21 cellular contexts compared by ENCODE assay signal in the genomic region with DNA sequence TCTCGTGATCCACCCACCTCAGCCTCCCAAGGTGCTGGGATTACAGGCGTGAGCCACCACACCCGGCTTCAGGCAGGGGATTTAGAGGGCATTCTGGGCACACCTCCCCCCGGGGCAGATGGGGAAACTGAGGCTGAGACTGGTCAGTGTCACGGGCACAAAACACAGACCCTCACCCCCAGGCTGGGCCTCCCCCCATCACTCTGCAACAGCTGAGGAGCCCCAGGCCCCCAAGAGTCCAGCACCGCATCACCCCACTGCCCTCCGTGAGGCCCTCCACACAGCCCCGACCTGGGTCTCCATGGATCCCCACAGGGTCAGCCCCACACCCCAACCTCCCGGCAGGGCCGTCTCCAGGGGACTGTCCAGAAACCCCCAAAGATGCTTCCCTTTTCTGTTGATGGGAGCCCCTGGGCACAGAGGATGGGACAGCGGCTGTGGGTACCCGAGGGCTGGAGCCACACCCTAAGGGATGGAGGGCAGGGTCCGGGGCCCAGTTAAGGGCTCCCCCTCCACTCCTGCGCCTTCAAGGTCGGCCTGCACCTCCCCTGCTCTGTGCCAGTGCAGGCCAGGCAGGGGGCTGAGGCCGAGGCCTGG. TPM values are rescaled to one million over a fixed set of nuclear protein-coding genes. Genes with fewer than 3 reads are reported as not detected.
DNase-seq lines count a peak whose midpoint lies in the region; ATAC-seq, FAIRE-seq and TF ChIP-seq lines count a peak whose summit lies in the region.
"Had no signal": no experiment of that assay in that cellular context is flagged by ENCODE, and none has a peak within 500 bp of the region (broad histone marks: within the 10 kb centered on the region; RNA-seq: fewer than 3 reads in every experiment).

No MANE protein-coding gene starts in this region.

- BruUV-seq in GM12878 (replicated peaks; lab: Mats Ljungman, UMichigan), result no TSS peak

- CTCF ChIA-PET in GM12878 (lab: Yijun Ruan, JAX), result no interaction called here

- H3K27me3 ChIP-seq in GM12878 (replicated peaks in 1 of 2; ENCODE audit: control insufficient read depth in 2 of 2, insufficient read depth in 2 of 2, low read length in 1 of 2), result no peaks in the 10 kb centered on the region
- H3K27me3 ChIP-seq in osteoblast (ENCODE audit: insufficient read depth, low read length), result peaks cover 8% of the 10 kb centered on the region
- H3K27me3 ChIP-seq: BLaER1 had no signal

- FAIRE-seq in GM12878 (lab: Jason Lieb, UNC), result no peak
- FAIRE-seq: H1, HTR-8/SVneo had no signal

- peak; percentile 15; the same call in 1 of the 2 replicates for TF ChIP-seq POLR2A in GM12878 (IDR thresholded peaks at IDR 0.05; ENCODE audit: low read depth, low read length)

- RAD21 ChIA-PET in GM12878 (lab: Charles Lee; ENCODE audit: unreplicated experiment), result no interaction called here

- no peak overlapping the region for H3K4me3 ChIP-seq in GM12878
- H3K4me3 ChIP-seq in osteoblast (ENCODE audit: insufficient read depth, low read length), result no peak overlapping the region
- H3K4me3 ChIP-seq: BLaER1 had no signal

- H3K9me3 ChIP-seq in GM12878 (replicated peaks; ENCODE audit: control insufficient read depth, insufficient read depth, low read length) (no peaks in the 10 kb centered on the region; the same call in 2 of the 3 replicates), osteoblast (ENCODE audit: low read depth, low read length) (no peaks in the 10 kb centered on the region)
- H3K9me3 ChIP-seq: BLaER1 had no signal

- 56% methylated on average over 15 of the region's 16 CpGs for WGBS in GM12878 (ENCODE audit: insufficient coverage, insufficient replicate concordance, low lambda C conversion rate, missing lambda C conversion rate)

- H3K27ac Mint-ChIP-seq in activated naive CD8-positive, alpha-beta T cell treated with anti-CD3 and anti-CD28 coated beads for 36 hours, result peak overlapping the region; percentile 45
- no peak overlapping the region for H3K27ac Mint-ChIP-seq in activated naive CD8-positive, alpha-beta T cell treated with anti-CD3 and anti-CD28 coated beads, Interleukin-2, amount 50 U/mL, for 24 hours
- H3K27ac Mint-ChIP-seq in stimulated activated naive B cell treated with anti-CD40 and anti-IgM and Interleukin-4, amounts not matched to agents 10 μg/mL and 1 μg/mL and 100 μg/mL, for 72 hours, result peak overlapping the region; percentile 94
- H3K27ac Mint-ChIP-seq: H9 had no signal

- no peak overlapping the region for H3K4me3 Mint-ChIP-seq in activated naive CD8-positive, alpha-beta T cell treated with anti-CD3 and anti-CD28 coated beads for 36 hours
- H3K4me3 Mint-ChIP-seq in activated naive CD8-positive, alpha-beta T cell treated with anti-CD3 and anti-CD28 coated beads, Interleukin-2, amount 50 U/mL, for 24 hours, result no peak overlapping the region
- peak overlapping the region in 1 of 2 donors; percentile 61 for H3K4me3 Mint-ChIP-seq in stimulated activated naive B cell treated with anti-CD40 and anti-IgM and Interleukin-4, amounts not matched to agents 10 μg/mL and 1 μg/mL and 100 μg/mL, for 72 hours
- H3K4me3 Mint-ChIP-seq: CD14-positive monocyte; CD4-positive, alpha-beta memory T cell; H9 had no signal

- no peak for TF ChIP-seq EP300 in GM12878 (IDR thresholded peaks at IDR 0.05; ENCODE audit: borderline replicate concordance in 1 of 2, control insufficient read depth in 1 of 2, low read depth in 2 of 2, low read length in 2 of 2)

- H3K79me2 ChIP-seq in GM12878 (ENCODE audit: control insufficient read depth, insufficient read depth, low read length), result no peaks in the 10 kb centered on the region
- H3K79me2 ChIP-seq in osteoblast (ENCODE audit: insufficient read depth, low read length), result no peaks in the 10 kb centered on the region

- SMC1A ChIA-PET in GM12878 (lab: Charles Lee; ENCODE audit: uncharacterized antibody, unreplicated experiment), result no interaction called here

- POLR2A ChIA-PET in GM12878 (lab: Charles Lee), result no interaction called here

- H4K20me1 ChIP-seq in GM12878 (ENCODE audit: control insufficient read depth, insufficient read depth) (no peaks in the 10 kb centered on the region), osteoblast (ENCODE audit: insufficient read depth, low read length) (peaks cover 3% of the 10 kb centered on the region)
- H4K20me1 ChIP-seq: BLaER1 had no signal

- H3K36me3 Mint-ChIP-seq in activated naive CD8-positive, alpha-beta T cell treated with anti-CD3 and anti-CD28 coated beads for 36 hours, result no peaks in the 10 kb centered on the region
- no peaks in the 10 kb centered on the region for H3K36me3 Mint-ChIP-seq in activated naive CD8-positive, alpha-beta T cell treated with anti-CD3 and anti-CD28 coated beads, Interleukin-2, amount 50 U/mL, for 24 hours (ENCODE audit: low read depth)
- peaks cover 34 to 54% of the 10 kb centered on the region in 2 donors for H3K36me3 Mint-ChIP-seq in stimulated activated naive B cell treated with anti-CD40 and anti-IgM and Interleukin-4, amounts not matched to agents 10 μg/mL and 1 μg/mL and 100 μg/mL, for 72 hours

- H3K36me3 ChIP-seq in GM12878 (ENCODE audit: control insufficient read depth in 2 of 2, insufficient read depth in 2 of 2, low read length in 1 of 2) (no peaks in the 10 kb centered on the region; a peak in 1 of 4 replicates), osteoblast (ENCODE audit: insufficient read depth, low read length) (no peaks in the 10 kb centered on the region)
- H3K36me3 ChIP-seq: BLaER1 had no signal

- no peak for ATAC-seq in activated naive CD8-positive, alpha-beta T cell treated with anti-CD3 and anti-CD28 coated beads, Interleukin-2, amount 50 U/mL, for 24 hours
- ATAC-seq in GM12878, result no peak
- ATAC-seq in stimulated activated naive B cell treated with anti-CD40 and anti-IgM and Interleukin-4, amounts not matched to agents 10 μg/mL and 1 μg/mL and 100 μg/mL, for 72 hours (replicated peaks), result peak; percentile 13 to 16
- no peak for ATAC-seq in left lobe of liver

- DNase-seq in activated naive CD8-positive, alpha-beta T cell treated with anti-CD3 and anti-CD28 coated beads for 36 hours, result no peak
- DNase-seq in activated naive CD8-positive, alpha-beta T cell treated with anti-CD3 and anti-CD28 coated beads, Interleukin-2, amount 50 U/mL, for 24 hours, result no peak
- DNase-seq in GM12878 (ENCODE audit: low read depth, low spot score) (no peak), osteoblast (ENCODE audit: insufficient read length, low spot score, missing footprints) (peak; percentile 46), left lobe of liver (ENCODE audit: low spot score) (no peak), NCI-H774 (lab: John Stamatoyannopoulos, UW) (no peak)
- no peak for DNase-seq in stimulated activated naive B cell treated with anti-CD40 and anti-IgM and Interleukin-4, amounts not matched to agents 10 μg/mL and 1 μg/mL and 100 μg/mL, for 72 hours
- no peak for DNase-seq in stimulated activated CD4-positive, alpha-beta T cell treated with anti-CD3 and anti-CD28 coated beads, Interleukin-1b, Interleukin-23, amount 100 ng/mL, for 48 hours
- DNase-seq: 8988T; CD4-positive, alpha-beta memory T cell; DMS153; DMS79; GF-D8; H9 had no signal

- H3K4me1 Mint-ChIP-seq in activated naive CD8-positive, alpha-beta T cell treated with anti-CD3 and anti-CD28 coated beads for 36 hours, result peaks cover 2% of the 10 kb centered on the region
- H3K4me1 Mint-ChIP-seq in activated naive CD8-positive, alpha-beta T cell treated with anti-CD3 and anti-CD28 coated beads, Interleukin-2, amount 50 U/mL, for 24 hours, result no peaks in the 10 kb centered on the region
- H3K4me1 Mint-ChIP-seq in stimulated activated naive B cell treated with anti-CD40 and anti-IgM and Interleukin-4, amounts not matched to agents 10 μg/mL and 1 μg/mL and 100 μg/mL, for 72 hours, result peaks cover 20 to 55% of the 10 kb centered on the region in 2 donors

- no peak for TF ChIP-seq RAD21 in GM12878 (IDR thresholded peaks at IDR 0.05; ENCODE audit: insufficient read depth, low read depth, low read length)

- H3K27ac ChIP-seq in GM12878 (ENCODE audit: control insufficient read depth, insufficient read depth), result no peak overlapping the region
- H3K27ac ChIP-seq in osteoblast (ENCODE audit: low read depth, low read length), result no peak overlapping the region
- H3K27ac ChIP-seq: BLaER1 had no signal

- H3K9me3 Mint-ChIP-seq in activated naive CD8-positive, alpha-beta T cell treated with anti-CD3 and anti-CD28 coated beads for 36 hours, result no peaks in the 10 kb centered on the region
- H3K9me3 Mint-ChIP-seq in activated naive CD8-positive, alpha-beta T cell treated with anti-CD3 and anti-CD28 coated beads, Interleukin-2, amount 50 U/mL, for 24 hours, result no peaks in the 10 kb centered on the region
- H3K9me3 Mint-ChIP-seq in stimulated activated naive B cell treated with anti-CD40 and anti-IgM and Interleukin-4, amounts not matched to agents 10 μg/mL and 1 μg/mL and 100 μg/mL, for 72 hours, result no peaks in the 10 kb centered on the region
- H3K9me3 Mint-ChIP-seq: CD14-positive monocyte; CD4-positive, alpha-beta memory T cell; H9 had no signal

- no peaks in the 10 kb centered on the region for H3K27me3 Mint-ChIP-seq in activated naive CD8-positive, alpha-beta T cell treated with anti-CD3 and anti-CD28 coated beads for 36 hours
- H3K27me3 Mint-ChIP-seq in activated naive CD8-positive, alpha-beta T cell treated with anti-CD3 and anti-CD28 coated beads, Interleukin-2, amount 50 U/mL, for 24 hours, result no peaks in the 10 kb centered on the region
- no peaks in the 10 kb centered on the region for H3K27me3 Mint-ChIP-seq in stimulated activated naive B cell treated with anti-CD40 and anti-IgM and Interleukin-4, amounts not matched to agents 10 μg/mL and 1 μg/mL and 100 μg/mL, for 72 hours
- H3K27me3 Mint-ChIP-seq: CD4-positive, alpha-beta memory T cell had no signal

- in situ Hi-C loops in GM12878 (cut with MboI), result no loop called here

- no peak overlapping the region for H3K4me2 ChIP-seq in GM12878 (ENCODE audit: control insufficient read depth, insufficient read depth)
- H3K4me2 ChIP-seq in osteoblast (ENCODE audit: insufficient read depth, low read length), result no peak overlapping the region

- no peaks in the 10 kb centered on the region for H3K4me1 ChIP-seq in GM12878 (ENCODE audit: control insufficient read depth, insufficient read depth, low read length)
- no peaks in the 10 kb centered on the region for H3K4me1 ChIP-seq in osteoblast (ENCODE audit: insufficient read depth, low read length)

- no peak overlapping the region for H3K9ac ChIP-seq in GM12878 (ENCODE audit: control insufficient read depth, insufficient read depth, low read length)
- H3K9ac ChIP-seq: BLaER1 had no signal

- TF ChIP-seq CTCF in GM12878 (IDR thresholded peaks at IDR 0.05 in 2 of 3, conservative IDR thresholded peaks at IDR 0.05 in 1 of 3; ENCODE audit: control insufficient read depth in 2 of 3, extremely low read depth in 1 of 3, insufficient read depth in 1 of 3, low read depth in 3 of 3, low read length in 3 of 3) (no peak), osteoblast (IDR thresholded peaks at IDR 0.05; ENCODE audit: extremely low read depth, low read depth, low read length) (no peak)

- intact Hi-C loops in GM12878 (cut with micrococcal nuclease; ENCODE audit: unreplicated experiment), result no loop called here

- no peak overlapping the region for H2AFZ ChIP-seq in GM12878 (ENCODE audit: control insufficient read depth, low read depth, low read length)
- H2AFZ ChIP-seq in osteoblast (ENCODE audit: low read length), result no peak overlapping the region

RNA-seq across cellular contexts. Expression of a gene that starts 11.0 kb away (rescaled TPM):
- total RNA-seq in activated naive CD8-positive, alpha-beta T cell treated with anti-CD3 and anti-CD28 coated beads for 36 hours, result 100 to 1,000 TPM in 1 of 2 experiments, 10 to 100 TPM in 1; 99.6 to 104 TPM
- 315 and 380 TPM in 2 replicates for total RNA-seq in GM12878 (2013; cell fraction: nucleolus; rRNA removed)
- total RNA-seq in GM12878 (2014; rRNA removed) (53.6 and 61.1 TPM in 2 replicates), GM12878 (2014; rRNA removed; fragmentation: Illumina TruSeq; extraction: Trizol) (20.0 and 23.0 TPM in 2 replicates), GM12878 (2021) (76.2 and 79.1 TPM in 2 replicates), osteoblast (29.2 and 36.6 TPM in 2 replicates), left lobe of liver (48.7 TPM)
- 42.6 TPM for polyA plus RNA-seq in GM12878 (2011; ENCODE audit: low read depth)
- polyA plus RNA-seq in GM12878 (2011; rRNA removed) (30.5 and 69.6 TPM in 2 replicates), GM12878 (2014; fragmentation: Illumina TruSeq; extraction: Trizol) (4.8 and 19.2 TPM in 2 replicates), GM12878 (2014; fragmentation: Nextera tagmentation; extraction: Ambion mirVana) (1 to 10 TPM in 1 of 2 experiments, under 1 TPM in 1; 0.43 to 2.9 TPM), GM12878 (2014; rRNA removed) (113 and 114 TPM in 2 replicates), GM12878 (2016; fragmentation: Nextera tagmentation; extraction: Ambion mirVana) (10 to 100 TPM; 36.2 to 46.7 TPM)
- polyA plus RNA-seq in GM12878 (2011; cell fraction: cytosol; rRNA removed), result 85.6 and 116 TPM in 2 replicates
- 998 and 1,152 TPM in 2 replicates for polyA plus RNA-seq in GM12878 (2011; cell fraction: nucleus; rRNA removed)
- polyA plus RNA-seq in GM12878 (2012), result 120 and 163 TPM in 2 replicates
- polyA minus RNA-seq in GM12878 (2011; rRNA and poly(A)+ RNA removed), result 22.7 and 47.3 TPM in 2 replicates
- 17.1 and 28.0 TPM in 2 replicates for polyA minus RNA-seq in GM12878 (2011; cell fraction: cytosol; rRNA and poly(A)+ RNA removed)
- 91.9 and 124 TPM in 2 replicates for polyA minus RNA-seq in GM12878 (2011; cell fraction: nucleus; rRNA and poly(A)+ RNA removed)

RNA-seq across cellular contexts. Expression of a gene that starts 19.4 kb away (rescaled TPM):
- total RNA-seq in activated naive CD8-positive, alpha-beta T cell treated with anti-CD3 and anti-CD28 coated beads for 36 hours, result 10 to 100 TPM; 42.2 to 43.2 TPM
- total RNA-seq in GM12878 (2013; cell fraction: nucleolus; rRNA removed), result 6.1 and 6.2 TPM in 2 replicates
- total RNA-seq in GM12878 (2014; rRNA removed), result 4.2 TPM in 2 replicates
- total RNA-seq in GM12878 (2014; rRNA removed; fragmentation: Illumina TruSeq; extraction: Trizol), result 1.8 and 1.9 TPM in 2 replicates
- 5.6 and 7.6 TPM in 2 replicates for total RNA-seq in GM12878 (2021)
- polyA plus RNA-seq in GM12878 (2011; ENCODE audit: low read depth), result 2.4 TPM
- polyA plus RNA-seq in GM12878 (2011; rRNA removed), result 3.1 and 5.0 TPM in 2 replicates
- polyA plus RNA-seq in GM12878 (2011; cell fraction: cytosol; rRNA removed), result 8.8 and 10.6 TPM in 2 replicates
- 19.6 and 22.7 TPM in 2 replicates for polyA plus RNA-seq in GM12878 (2011; cell fraction: nucleus; rRNA removed)
- 7.7 and 7.9 TPM in 2 replicates for polyA plus RNA-seq in GM12878 (2012)
- 1.3 and 2.7 TPM in 2 replicates for polyA plus RNA-seq in GM12878 (2014; fragmentation: Illumina TruSeq; extraction: Trizol)
- under 1 TPM; 0.44 to 0.53 TPM for polyA plus RNA-seq in GM12878 (2014; fragmentation: Nextera tagmentation; extraction: Ambion mirVana)
- 5.5 and 6.8 TPM in 2 replicates for polyA plus RNA-seq in GM12878 (2014; rRNA removed)
- polyA plus RNA-seq in GM12878 (2016; fragmentation: Nextera tagmentation; extraction: Ambion mirVana), result 1 to 10 TPM; 3.8 to 4.8 TPM
- polyA minus RNA-seq in GM12878 (2011; rRNA and poly(A)+ RNA removed), result 1.1 and 5.2 TPM in 2 replicates
- polyA minus RNA-seq in GM12878 (2011; cell fraction: cytosol; rRNA and poly(A)+ RNA removed), result 1.6 and 2.6 TPM in 2 replicates
- 3.0 and 3.5 TPM in 2 replicates for polyA minus RNA-seq in GM12878 (2011; cell fraction: nucleus; rRNA and poly(A)+ RNA removed)
- 8.0 and 9.4 TPM in 2 replicates for total RNA-seq in osteoblast
- total RNA-seq in left lobe of liver, result 9.9 TPM

RNA-seq across cellular contexts. Expression of a gene that starts 37.1 kb away (rescaled TPM):
- total RNA-seq in activated naive CD8-positive, alpha-beta T cell treated with anti-CD3 and anti-CD28 coated beads for 36 hours, result under 1 TPM in 1 of 2 experiments, not detected in 1; 0.28 TPM
- not detected in 2 replicates for total RNA-seq in GM12878 (2013; cell fraction: nucleolus; rRNA removed)
- total RNA-seq in GM12878 (2014; rRNA removed) (0.22 TPM in 1 of 2 replicates, not detected in the other), GM12878 (2014; rRNA removed; fragmentation: Illumina TruSeq; extraction: Trizol) (not detected in 2 replicates), GM12878 (2021) (0.15 TPM in 1 of 2 replicates, not detected in the other), osteoblast (not detected in 2 replicates), left lobe of liver (0.28 TPM)
- polyA plus RNA-seq in GM12878 (2011; ENCODE audit: low read depth), result not detected
- polyA plus RNA-seq in GM12878 (2011; rRNA removed) (not detected in 2 replicates), GM12878 (2014; fragmentation: Illumina TruSeq; extraction: Trizol) (not detected in 2 replicates), GM12878 (2014; fragmentation: Nextera tagmentation; extraction: Ambion mirVana) (not detected), GM12878 (2014; rRNA removed) (0.12 TPM in 1 of 2 replicates, not detected in the other), GM12878 (2016; fragmentation: Nextera tagmentation; extraction: Ambion mirVana) (not detected)
- not detected in 2 replicates for polyA plus RNA-seq in GM12878 (2011; cell fraction: cytosol; rRNA removed)
- polyA plus RNA-seq in GM12878 (2011; cell fraction: nucleus; rRNA removed), result not detected in 2 replicates
- polyA plus RNA-seq in GM12878 (2012), result not detected in 2 replicates
- polyA minus RNA-seq in GM12878 (2011; rRNA and poly(A)+ RNA removed), result not detected in 2 replicates
- polyA minus RNA-seq in GM12878 (2011; cell fraction: cytosol; rRNA and poly(A)+ RNA removed), result not detected in 2 replicates
- polyA minus RNA-seq in GM12878 (2011; cell fraction: nucleus; rRNA and poly(A)+ RNA removed), result not detected in 2 replicates
- total RNA-seq: A673; CD4-positive, alpha-beta memory T cell; Daoy; H9 had no signal
- polyA plus RNA-seq: AG04450; CD14-positive monocyte; CD4-positive, alpha-beta memory T cell; H1 had no signal

RNA-seq across cellular contexts. Expression of a gene that starts 40.8 kb away (rescaled TPM):
- 10 to 100 TPM; 29.8 to 34.3 TPM for total RNA-seq in activated naive CD8-positive, alpha-beta T cell treated with anti-CD3 and anti-CD28 coated beads for 36 hours
- total RNA-seq in GM12878 (2013; cell fraction: nucleolus; rRNA removed), result 85.4 and 117 TPM in 2 replicates
- total RNA-seq in GM12878 (2014; rRNA removed) (24.1 and 24.9 TPM in 2 replicates), GM12878 (2014; rRNA removed; fragmentation: Illumina TruSeq; extraction: Trizol) (10.4 and 10.6 TPM in 2 replicates), GM12878 (2021) (25.8 and 38.0 TPM in 2 replicates), osteoblast (15.2 and 18.6 TPM in 2 replicates), left lobe of liver (15.4 TPM)
- 7.1 TPM for polyA plus RNA-seq in GM12878 (2011; ENCODE audit: low read depth)
- polyA plus RNA-seq in GM12878 (2011; rRNA removed) (12.4 and 27.0 TPM in 2 replicates), GM12878 (2014; fragmentation: Illumina TruSeq; extraction: Trizol) (11.1 and 15.0 TPM in 2 replicates), GM12878 (2014; fragmentation: Nextera tagmentation; extraction: Ambion mirVana) (1 to 10 TPM in 1 of 2 experiments, under 1 TPM in 1; 0.35 to 1.5 TPM), GM12878 (2014; rRNA removed) (25.0 and 27.2 TPM in 2 replicates), GM12878 (2016; fragmentation: Nextera tagmentation; extraction: Ambion mirVana) (10 to 100 TPM; 18.2 to 19.0 TPM)
- polyA plus RNA-seq in GM12878 (2011; cell fraction: cytosol; rRNA removed), result 15.9 and 23.0 TPM in 2 replicates
- 158 and 199 TPM in 2 replicates for polyA plus RNA-seq in GM12878 (2011; cell fraction: nucleus; rRNA removed)
- polyA plus RNA-seq in GM12878 (2012), result 18.2 and 18.5 TPM in 2 replicates
- polyA minus RNA-seq in GM12878 (2011; rRNA and poly(A)+ RNA removed), result 14.9 and 26.2 TPM in 2 replicates
- polyA minus RNA-seq in GM12878 (2011; cell fraction: cytosol; rRNA and poly(A)+ RNA removed), result 13.2 and 15.7 TPM in 2 replicates
- 55.4 and 89.3 TPM in 2 replicates for polyA minus RNA-seq in GM12878 (2011; cell fraction: nucleus; rRNA and poly(A)+ RNA removed)

Comparison
In these comparisons a context has a peak if more than half of its experiments do, and no peak if none do; other contexts are left out.
1. ATAC-seq: peak in stimulated activated naive B cell treated with anti-CD40 and anti-IgM and Interleukin-4, amounts not matched to agents 10 μg/mL and 1 μg/mL and 100 μg/mL, for 72 hours (2 of 2); none in activated naive CD8-positive, alpha-beta T cell treated with anti-CD3 and anti-CD28 coated beads, Interleukin-2, amount 50 U/mL, for 24 hours (single experiment), GM12878 (single experiment) and left lobe of liver (single experiment).